In genomic region chr7:50795831-50796230, GRCh38 we compare ENCODE assay signal across 17 cellular contexts. TPM values are rescaled to one million over a fixed set of nuclear protein-coding genes. Genes with fewer than 3 reads are reported as not detected.
DNase-seq lines count a peak whose midpoint lies in the region; ATAC-seq, FAIRE-seq and TF ChIP-seq lines count a peak whose summit lies in the region.
"Had no signal": no experiment of that assay in that cellular context is flagged by ENCODE, and none has a peak within 500 bp of the region (broad histone marks: within the 10 kb centered on the region; RNA-seq: fewer than 3 reads in every experiment).

No MANE protein-coding gene starts in this region.

- POLR2A ChIA-PET in SK-N-SH (lab: Yijun Ruan, JAX): no interaction called here

- 0 out of 2 replicates have a peak, but pooled peaks cover 5% of the 10 kb centered on the region for H3K9me3 ChIP-seq in SK-N-SH
- H3K9me3 ChIP-seq: esophagus squamous epithelium, thoracic aorta had no signal

- WGBS in SK-N-SH (ENCODE audit: low lambda C conversion rate): 17% methylated on average over 5 of the region's 5 CpGs

- CTCF ChIA-PET in SK-N-SH (lab: Yijun Ruan, JAX): interaction anchor here (1.0 kb wide), 1 partner anchor 9 kb away, joined by 3 read pairs; no protein-coding TSS in a partner anchor

- H4K20me1 ChIP-seq in SK-N-SH (ENCODE audit: insufficient read depth): peaks cover 11% of the 10 kb centered on the region

- H2AFZ ChIP-seq in SK-N-SH (ENCODE audit: low read depth): no peak overlapping the region
- H2AFZ ChIP-seq: GM23248 had no signal

- DNase-seq in SK-N-SH: no peak
- DNase-seq in SK-MEL-5 (ENCODE audit: low read depth, low spot score): peak; percentile 54
- DNase-seq in fibroblast of villous mesenchyme (ENCODE audit: low read depth): no peak
- no peak for DNase-seq in urothelium cell line (ENCODE audit: low spot score)
- DNase-seq: activated CD8-positive, alpha-beta T cell treated with anti-CD3 and anti-CD28 coated beads, Interleukin-2, amount 10 ng/mL, durations not matched to agents 7 days and 5 days; activated effector memory CD4-positive, alpha-beta T cell treated with Interleukin-2 at 50 U/mL for 16 hours; DMS79; esophagus squamous epithelium; GM23248; NCI-H1092; retina had no signal

- FAIRE-seq in urothelium cell line (lab: Jason Lieb, UNC): no peak

- TF ChIP-seq EP300 in SK-N-SH (IDR thresholded peaks at IDR 0.05; ENCODE audit: borderline replicate concordance in 1 of 2, low read depth in 1 of 2, low read length in 1 of 2): no peak

- H3K27me3 ChIP-seq in SK-N-SH (ENCODE audit: insufficient read depth): no peaks in the 10 kb centered on the region; the same call in 1 of the 2 replicates

- peaks cover 17% of the 10 kb centered on the region for H3K79me2 ChIP-seq in SK-N-SH (ENCODE audit: insufficient read depth)

- no peak overlapping the region for H3K4me2 ChIP-seq in SK-N-SH

- H3K36me3 ChIP-seq in SK-N-SH (replicated peaks in 1 of 2; ENCODE audit: control insufficient read depth in 1 of 2, insufficient read depth in 2 of 2, low read length in 1 of 2): no peaks in the 10 kb centered on the region
- H3K36me3 ChIP-seq: esophagus squamous epithelium, thoracic aorta had no signal

- no peaks in the 10 kb centered on the region for H3K9me2 ChIP-seq in SK-N-SH

- H3K4me3 ChIP-seq in SK-N-SH (ENCODE audit: low read depth in 2 of 2, low read length in 1 of 2) (no peak overlapping the region), fibroblast of villous mesenchyme (ENCODE audit: low read depth, low read length) (no peak overlapping the region)
- H3K4me3 ChIP-seq: esophagus squamous epithelium, GM23248, SK-N-MC, thoracic aorta had no signal

- H3K27ac ChIP-seq in SK-N-SH (ENCODE audit: low read depth in 2 of 2, low read length in 1 of 2): no peak overlapping the region
- H3K27ac ChIP-seq: esophagus squamous epithelium, GM23248, SK-N-MC, thoracic aorta had no signal

- no peaks in the 10 kb centered on the region for H3K4me1 ChIP-seq in SK-N-SH (ENCODE audit: control insufficient read depth in 1 of 2, insufficient read depth in 2 of 2, low read depth in 1 of 2, low read length in 1 of 2)

- TF ChIP-seq RAD21 in SK-N-SH (IDR thresholded peaks at IDR 0.05; ENCODE audit: low read length): no peak

- no peak overlapping the region for H3K9ac ChIP-seq in SK-N-SH
- H3K9ac ChIP-seq: GM23248 had no signal

- TF ChIP-seq CTCF in SK-N-SH (IDR thresholded peaks at IDR 0.05): peak; percentile 28
- peak; percentile 14 for TF ChIP-seq CTCF in fibroblast of villous mesenchyme (IDR thresholded peaks at IDR 0.05; ENCODE audit: insufficient read depth, low read depth, low read length)

- in situ Hi-C loops in SK-MEL-5 (cut with HindIII; ENCODE audit: low pct_unique_long_range_greater_than_20kb, low sequenced_read_pairs): no loop called here

- ATAC-seq in SK-N-SH treated with all-trans-retinoic acid at 6 μM for 48 hours (no peak; the same call in 2 of the 3 replicates), HG02938 (IDR thresholded peaks at IDR 0.05; ENCODE audit: unreplicated experiment) (no peak), GM18867 (IDR thresholded peaks at IDR 0.05; ENCODE audit: unreplicated experiment) (no peak), HG02642 (IDR thresholded peaks at IDR 0.05; ENCODE audit: poor library complexity, unreplicated experiment) (no peak)
- ATAC-seq: activated CD8-positive, alpha-beta T cell treated with anti-CD3 and anti-CD28 coated beads, Interleukin-2, amount 10 ng/mL, durations not matched to agents 7 days and 5 days had no signal

- H3F3A ChIP-seq in SK-N-SH (replicated peaks; ENCODE audit: insufficient read depth): peaks cover 16% of the 10 kb centered on the region

TF ChIP-seq in SK-N-SH, 30 proteins besides CTCF, POLR2A, EP300 and RAD21 (continues in another document):
- TF ChIP-seq ELF1 (IDR thresholded peaks at IDR 0.05) (no peak), FOXJ3 (CRISPR knock-in tag; IDR thresholded peaks at IDR 0.05) (no peak), TCF12 (IDR thresholded peaks at IDR 0.05) (no peak), JUND (IDR thresholded peaks at IDR 0.05) (no peak), TAF1 (IDR thresholded peaks at IDR 0.05; ENCODE audit: borderline replicate concordance, low read depth, low read length) (no peak), USF1 (IDR thresholded peaks at IDR 0.05; ENCODE audit: borderline replicate concordance, low read depth) (no peak), SMC3 (IDR thresholded peaks at IDR 0.05; ENCODE audit: low read depth, low read length) (no peak), NFIC (IDR thresholded peaks at IDR 0.05; ENCODE audit: borderline replicate concordance) (no peak), IRF3 (IDR thresholded peaks at IDR 0.05; ENCODE audit: low read depth, low read length) (no peak), NRF1 (IDR thresholded peaks at IDR 0.05; ENCODE audit: low read depth, low read length) (no peak), RFX5 (IDR thresholded peaks at IDR 0.05; ENCODE audit: low read length) (no peak), YY1 (IDR thresholded peaks at IDR 0.05; ENCODE audit: low read depth) (no peak), FOXM1 (IDR thresholded peaks at IDR 0.05; ENCODE audit: low read depth) (no peak), GABPA (IDR thresholded peaks at IDR 0.05; ENCODE audit: low read depth) (no peak), TEAD4 (IDR thresholded peaks at IDR 0.05; ENCODE audit: borderline replicate concordance, insufficient read depth) (no peak)

TF ChIP-seq in SK-N-SH treated with all-trans-retinoic acid at 6 μM for 48 hours, 23 proteins besides CTCF, POLR2A, EP300 and RAD21 (continues in another document):
- TF ChIP-seq BACH2 (CRISPR knock-in tag; IDR thresholded peaks at IDR 0.05; ENCODE audit: borderline replicate concordance) (no peak), POU6F1 (CRISPR knock-in tag; IDR thresholded peaks at IDR 0.05; ENCODE audit: borderline replicate concordance, low read depth) (no peak), CREB5 (CRISPR knock-in tag; IDR thresholded peaks at IDR 0.05; ENCODE audit: low read depth) (no peak), ARNTL (CRISPR knock-in tag; IDR thresholded peaks at IDR 0.05; ENCODE audit: borderline replicate concordance, low read depth) (no peak), ESRRG (CRISPR knock-in tag; IDR thresholded peaks at IDR 0.05) (no peak), TOX (CRISPR knock-in tag; IDR thresholded peaks at IDR 0.05; ENCODE audit: borderline replicate concordance) (no peak), PPARA (CRISPR knock-in tag; IDR thresholded peaks at IDR 0.05; ENCODE audit: borderline replicate concordance) (no peak), SNAI2 (CRISPR knock-in tag; IDR thresholded peaks at IDR 0.05) (no peak), PATZ1 (CRISPR knock-in tag; IDR thresholded peaks at IDR 0.05; ENCODE audit: borderline replicate concordance) (no peak)

RNA-seq across cellular contexts. Expression of gene GRB10, which starts 13.1 kb away (rescaled TPM):
- 4.4 and 5.1 TPM in 2 replicates for polyA plus RNA-seq in SK-N-SH (2012; rRNA removed)
- polyA plus RNA-seq in SK-N-SH (2012; cell fraction: cytosol; rRNA removed): 3.8 and 3.9 TPM in 2 replicates
- 15.3 and 16.8 TPM in 2 replicates for polyA plus RNA-seq in SK-N-SH (2012; cell fraction: nucleus; rRNA removed)
- total RNA-seq in SK-MEL-5 (2014; rRNA removed; shearing (Covaris generic)): 91.2 and 94.3 TPM in 2 replicates
- 93.7 and 113 TPM in 2 replicates for polyA plus RNA-seq in SK-MEL-5 (2015; cell fraction: cytosol; rRNA removed)
- 146 and 161 TPM in 2 replicates for polyA plus RNA-seq in SK-MEL-5 (2015; cell fraction: nucleus; rRNA removed)
- 23.3 and 39.3 TPM in 2 replicates for total RNA-seq in fibroblast of villous mesenchyme
